ENCODE assay signal across 7 cellular contexts in the genomic region with DNA sequence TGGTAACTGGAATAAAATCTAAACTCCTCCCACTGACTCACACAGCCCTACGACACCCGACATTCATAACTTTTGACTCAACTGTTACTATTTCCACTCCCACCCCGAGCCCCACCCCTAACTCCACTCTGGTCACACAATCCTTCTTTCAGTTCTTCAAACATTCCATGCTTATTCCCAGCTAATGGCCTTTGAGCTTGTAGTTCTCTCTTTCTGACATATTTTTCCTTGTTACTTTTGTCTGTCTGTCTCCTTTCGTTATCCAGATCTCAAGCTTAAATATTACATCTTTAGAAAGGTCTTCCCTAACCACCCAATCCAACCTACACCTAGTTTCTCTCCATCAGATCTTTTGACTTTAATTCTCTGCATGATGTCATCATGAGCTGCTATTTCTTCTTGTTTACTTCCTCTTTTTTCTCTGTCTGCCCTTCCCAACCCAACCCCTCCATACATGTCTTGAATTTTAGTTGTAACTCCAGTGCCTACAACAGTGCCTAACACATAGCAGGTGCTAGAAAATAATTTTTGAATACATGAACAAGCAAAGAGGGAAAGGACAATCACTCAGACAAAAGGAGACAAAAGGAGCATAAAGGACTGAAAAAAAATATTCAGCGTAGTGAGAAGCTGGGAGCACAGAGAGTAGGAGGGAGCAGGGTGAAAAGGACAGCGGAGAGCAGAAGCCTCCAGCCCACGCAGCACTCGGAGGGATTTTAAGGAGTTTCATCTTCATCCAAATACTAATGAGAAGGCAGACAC.
A peak's percentile ranks its signal among the peaks of the same experiment; 100 is the strongest.
DNase-seq lines count a peak whose midpoint lies in the region; ATAC-seq lines count a peak whose summit lies in the region.

No MANE protein-coding gene starts in this region.

- H3K27ac ChIP-seq in caudate nucleus (ENCODE audit: low read depth, low read length) (peak overlapping the region; percentile 78), muscle layer of duodenum (ENCODE audit: low read length) (peak overlapping the region; percentile 95)

- H3K4me3 ChIP-seq in muscle layer of duodenum (ENCODE audit: low read depth in 1 of 2, low read length in 2 of 2): peak overlapping the region; percentile 37 to 52

- H3K9me3 ChIP-seq in muscle layer of duodenum (ENCODE audit: control insufficient read depth in 1 of 2, low read length in 2 of 2): no peaks in the 10 kb centered on the region

- no peaks in the 10 kb centered on the region for H3K27me3 ChIP-seq in muscle layer of duodenum (ENCODE audit: low read depth, low read length)

- DNase-seq in NAMALWA (ENCODE audit: low spot score): peak; percentile 52
- DNase-seq in caudate nucleus (lab: John Stamatoyannopoulos, UW): peak in 10 of 61 donors; percentile 1 to 39 (median 18)
- no peak for DNase-seq in Ammon's horn (ENCODE audit: low spot score)
- DNase-seq in activated CD4-positive, alpha-beta T cell treated with anti-CD3 and anti-CD28 coated beads for 48 hours: no peak

- no peaks in the 10 kb centered on the region for H3K36me3 ChIP-seq in muscle layer of duodenum (ENCODE audit: control insufficient read depth in 1 of 2, insufficient read depth in 2 of 2, low read length in 2 of 2)

- peak; percentile 26 for ATAC-seq in GM19467 (IDR thresholded peaks at IDR 0.05; ENCODE audit: unreplicated experiment)
- ATAC-seq in GM18519 (IDR thresholded peaks at IDR 0.05; ENCODE audit: low FRiP score, unreplicated experiment): no peak

- peaks cover 6 to 8% of the 10 kb centered on the region in 2 donors for H3K4me1 ChIP-seq in muscle layer of duodenum (ENCODE audit: control insufficient read depth in 1 of 2, insufficient read depth in 2 of 2, low read length in 2 of 2)
